ENCODE assay signal across 20 cellular contexts in genomic region chr13:106498571-106498970, GRCh38. TPM values are rescaled to one million over a fixed set of nuclear protein-coding genes. Genes with fewer than 3 reads are reported as not detected.
DNase-seq lines count a peak whose midpoint lies in the region; ATAC-seq, FAIRE-seq and TF ChIP-seq lines count a peak whose summit lies in the region.
"Had no signal": no experiment of that assay in that cellular context is flagged by ENCODE, and none has a peak within 500 bp of the region (broad histone marks: within the 10 kb centered on the region; RNA-seq: fewer than 3 reads in every experiment).

No MANE protein-coding gene starts in this region.

- H3K4me3 Mint-ChIP-seq in stimulated activated naive B cell treated with anti-CD40 and anti-IgM and Interleukin-4, amounts not matched to agents 10 μg/mL and 1 μg/mL and 100 μg/mL, for 72 hours = no peak overlapping the region
- H3K4me3 Mint-ChIP-seq: activated T-cell treated with anti-CD3 and anti-CD28 coated beads, Interleukin-2, amount 50 U/mL, for 24 hours had no signal

- H3K4me1 ChIP-seq in esophagus squamous epithelium = peaks cover 0 to 43% (median 0%) of the 10 kb centered on the region in 3 donors
- peaks cover 50% of the 10 kb centered on the region for H3K4me1 ChIP-seq in psoas muscle

- H3K4me3 ChIP-seq in esophagus squamous epithelium (no peak overlapping the region), psoas muscle (peak overlapping the region; percentile 11)
- H3K4me3 ChIP-seq: K562, lung, upper lobe of right lung had no signal

- ATAC-seq in psoas muscle (no peak), GM21576 (IDR thresholded peaks at IDR 0.05; ENCODE audit: unreplicated experiment) (no peak)
- no peak for ATAC-seq in stimulated activated naive B cell treated with anti-CD40 and anti-IgM and Interleukin-4, amounts not matched to agents 10 μg/mL and 1 μg/mL and 100 μg/mL, for 72 hours (replicated peaks)
- ATAC-seq: K562, right cardiac atrium, upper lobe of right lung had no signal

- H3K27me3 ChIP-seq in esophagus squamous epithelium = no peaks in the 10 kb centered on the region
- no peaks in the 10 kb centered on the region for H3K27me3 ChIP-seq in psoas muscle (ENCODE audit: insufficient read depth in 3 of 3, low read length in 2 of 3)
- H3K27me3 ChIP-seq: upper lobe of right lung had no signal

- H3K27ac ChIP-seq in esophagus squamous epithelium (peak overlapping the region in 3 of 4 donors; percentile 17 to 46 (median 36)), psoas muscle (peak overlapping the region; percentile 48)
- H3K27ac ChIP-seq: upper lobe of right lung had no signal

- no peaks in the 10 kb centered on the region for H3K36me3 Mint-ChIP-seq in stimulated activated naive B cell treated with anti-CD40 and anti-IgM and Interleukin-4, amounts not matched to agents 10 μg/mL and 1 μg/mL and 100 μg/mL, for 72 hours

- H3K9me3 ChIP-seq in esophagus squamous epithelium = no peaks in the 10 kb centered on the region
- H3K9me3 ChIP-seq in psoas muscle = no peaks in the 10 kb centered on the region
- H3K9me3 ChIP-seq: upper lobe of right lung had no signal

- peaks cover 0 to 16% (median 0%) of the 10 kb centered on the region in 3 donors for H3K36me3 ChIP-seq in esophagus squamous epithelium
- H3K36me3 ChIP-seq in psoas muscle (ENCODE audit: insufficient read depth in 1 of 2, low read depth in 1 of 2) = peaks cover 0 to 15% of the 10 kb centered on the region in 2 donors

- H3K9me3 Mint-ChIP-seq in stimulated activated naive B cell treated with anti-CD40 and anti-IgM and Interleukin-4, amounts not matched to agents 10 μg/mL and 1 μg/mL and 100 μg/mL, for 72 hours = no peaks in the 10 kb centered on the region
- H3K9me3 Mint-ChIP-seq: activated T-cell treated with anti-CD3 and anti-CD28 coated beads, Interleukin-2, amount 50 U/mL, for 24 hours had no signal

- intact Hi-C loops in esophagus squamous epithelium (cut with DNase I) (no loop called here), psoas muscle (cut with DNase I) (no loop called here)

- peaks cover 50 to 60% of the 10 kb centered on the region in 2 donors for H3K27me3 Mint-ChIP-seq in stimulated activated naive B cell treated with anti-CD40 and anti-IgM and Interleukin-4, amounts not matched to agents 10 μg/mL and 1 μg/mL and 100 μg/mL, for 72 hours

- no peak for FAIRE-seq in H54 (lab: Jason Lieb, UNC)
- FAIRE-seq: colon, D721Med, K562 had no signal

- no peak overlapping the region for H3K27ac Mint-ChIP-seq in stimulated activated naive B cell treated with anti-CD40 and anti-IgM and Interleukin-4, amounts not matched to agents 10 μg/mL and 1 μg/mL and 100 μg/mL, for 72 hours
- H3K27ac Mint-ChIP-seq: activated T-cell treated with anti-CD3 and anti-CD28 coated beads, Interleukin-2, amount 50 U/mL, for 24 hours had no signal

- DNase-seq in GF-D8 (lab: John Stamatoyannopoulos, UW) (peak; percentile 57), RPMI8226 (peak; percentile 71), esophagus squamous epithelium (lab: John Stamatoyannopoulos, UW) (no peak), psoas muscle (no peak), A172 (ENCODE audit: low spot score) (no peak), H54 (ENCODE audit: insufficient read length, low spot score) (no peak)
- DNase-seq in stimulated activated naive B cell treated with anti-CD40 and anti-IgM and Interleukin-4, amounts not matched to agents 10 μg/mL and 1 μg/mL and 100 μg/mL, for 72 hours = no peak
- DNase-seq: activated CD4-positive, alpha-beta T cell treated with anti-CD3 and anti-CD28 coated beads, Interleukin-2, amount 50 U/mL, for 1 hour; activated T-cell treated with anti-CD3 and anti-CD28 coated beads, Interleukin-2, amount 50 U/mL, for 24 hours; NCI-H1436; NCI-H226; NK-92 treated with Interleukin-12 subunit alpha and Interleukin-12 subunit beta, amount 100 ng/mL, for 24 hours; right cardiac atrium; stimulated activated CD4-positive, alpha-beta T cell treated with anti-CD3 and anti-CD28 coated beads, Interleukin-2, amount 100 ng/mL, for 48 hours; upper lobe of right lung had no signal

- 32 to 36% methylated on average over 1 of the region's 1 CpG for WGBS in esophagus squamous epithelium, 2 donors
- WGBS in psoas muscle, 3 donors = 25 to 47% (median 43%) methylated on average over 1 of the region's 1 CpG

- no peak for TF ChIP-seq CTCF in esophagus squamous epithelium (IDR thresholded peaks at IDR 0.05)
- no peak for TF ChIP-seq CTCF in psoas muscle (IDR thresholded peaks at IDR 0.05)

- TF ChIP-seq POLR2A in esophagus squamous epithelium (IDR thresholded peaks at IDR 0.05) = no peak
- TF ChIP-seq POLR2A in H54 (IDR thresholded peaks at IDR 0.05; ENCODE audit: low read depth, low read length) = no peak

- peaks cover 10 to 27% of the 10 kb centered on the region in 2 donors for H3K4me1 Mint-ChIP-seq in stimulated activated naive B cell treated with anti-CD40 and anti-IgM and Interleukin-4, amounts not matched to agents 10 μg/mL and 1 μg/mL and 100 μg/mL, for 72 hours

RNA-seq across cellular contexts. Expression of gene EFNB2, which starts 36.9 kb away (rescaled TPM):
- total RNA-seq in esophagus squamous epithelium (10 to 100 TPM; 14.9 to 29.1 (median 15.8) TPM), psoas muscle (10 to 100 TPM in 1 of 4 donors, 1 to 10 TPM in 3; 6.6 to 10.8 (median 9.4) TPM)
- 1 to 10 TPM; 5.8 to 9.2 (median 6.7) TPM for polyA plus RNA-seq in psoas muscle
- total RNA-seq in A172 (2014; rRNA removed; shearing (Covaris generic)) = 7.8 and 8.1 TPM in 2 replicates

Comparison
In these comparisons a context has a peak if more than half of its experiments do, and no peak if none do; other contexts are left out.
1. DNase-seq: peak in GF-D8 (single experiment) and RPMI8226 (single experiment); none in esophagus squamous epithelium (single experiment), psoas muscle (0 of 2), A172 (single experiment), H54 (single experiment) and stimulated activated naive B cell treated with anti-CD40 and anti-IgM and Interleukin-4, amounts not matched to agents 10 μg/mL and 1 μg/mL and 100 μg/mL, for 72 hours (single experiment).